ENCODE assay signal across 14 cellular contexts in the genomic region with DNA sequence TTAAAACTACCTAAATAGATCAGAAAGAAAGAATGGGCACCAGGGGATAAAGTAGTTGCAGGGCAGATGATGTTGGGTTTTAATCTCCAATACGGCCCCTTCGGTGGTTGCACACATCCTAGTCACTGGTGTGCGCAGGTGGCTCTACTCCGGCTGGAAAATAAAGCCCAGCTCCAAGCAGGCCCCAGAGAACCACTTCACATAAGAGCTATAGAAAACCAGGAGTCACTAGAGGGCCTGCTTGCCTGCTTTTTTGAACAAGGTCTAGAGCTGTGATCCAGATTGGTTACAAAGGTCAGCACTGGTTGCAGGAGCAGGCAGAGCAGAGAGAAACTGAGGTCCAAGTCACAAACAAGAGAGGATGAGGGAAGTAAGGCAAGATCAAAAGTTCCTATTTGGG. TPM values are rescaled to one million over a fixed set of nuclear protein-coding genes. Genes with fewer than 3 reads are reported as not detected.
DNase-seq lines count a peak whose midpoint lies in the region; ATAC-seq, FAIRE-seq and TF ChIP-seq lines count a peak whose summit lies in the region.
"Had no signal": no experiment of that assay in that cellular context is flagged by ENCODE, and none has a peak within 500 bp of the region (broad histone marks: within the 10 kb centered on the region; RNA-seq: fewer than 3 reads in every experiment).

No MANE protein-coding gene starts in this region.

- H3K9me3 ChIP-seq in stomach, result no peaks in the 10 kb centered on the region
- no peaks in the 10 kb centered on the region for H3K9me3 ChIP-seq in HAP-1
- H3K9me3 ChIP-seq: spleen had no signal

- peak; percentile 60 for FAIRE-seq in GM19239 (lab: Jason Lieb, UNC)
- FAIRE-seq: colon, GM18507 had no signal

- intact Hi-C loops in stomach (cut with DNase I; ENCODE audit: low total_unique reads), result no loop called here

- H3K4me3 ChIP-seq in stomach (no peak overlapping the region), HAP-1 (no peak overlapping the region)
- H3K4me3 ChIP-seq: spleen had no signal

- POLR2A ChIA-PET in activated CD8-positive, alpha-beta T cell treated with anti-CD3 and anti-CD28 coated beads, Interleukin-2, amount 10 ng/mL, durations not matched to agents 7 days and 5 days (lab: Charles Lee), result no interaction called here

- H3K27ac ChIP-seq in stomach, result peak overlapping the region; percentile 58 to 74 (median 65)
- H3K27ac ChIP-seq: spleen had no signal

- no peaks in the 10 kb centered on the region for H3K36me3 Mint-ChIP-seq in activated CD8-positive, alpha-beta T cell treated with anti-CD3 and anti-CD28 coated beads, Interleukin-2, amount 10 ng/mL, durations not matched to agents 7 days and 5 days (ENCODE audit: low read depth)
- H3K36me3 Mint-ChIP-seq: activated naive CD8-positive, alpha-beta T cell treated with anti-CD3 and anti-CD28 coated beads, Interleukin-2, amount 10 ng/mL, durations not matched to agents 7 days and 5 days had no signal

- 59 to 78% (median 63%) methylated on average over 4 of the region's 4 CpGs for WGBS in stomach, 5 donors

- H3K4me1 ChIP-seq in stomach (peaks cover 6 to 17% (median 12%) of the 10 kb centered on the region in 4 donors), HAP-1 (no peaks in the 10 kb centered on the region)
- H3K4me1 ChIP-seq: spleen had no signal

- no peaks in the 10 kb centered on the region for H3K27me3 ChIP-seq in stomach
- peaks cover 4% of the 10 kb centered on the region; the same call in 1 of the 2 replicates for H3K27me3 ChIP-seq in HAP-1 (ENCODE audit: low read depth)
- H3K27me3 ChIP-seq: spleen had no signal

- ATAC-seq in HG03097 (IDR thresholded peaks at IDR 0.05; ENCODE audit: low FRiP score, unreplicated experiment), result no peak
- no peak for ATAC-seq in activated CD8-positive, alpha-beta T cell treated with anti-CD3 and anti-CD28 coated beads, Interleukin-2, amount 10 ng/mL, durations not matched to agents 7 days and 5 days

- in situ Hi-C loops in HAP-1 (cut with MboI; ENCODE audit: low sequenced_read_pairs), result no loop called here

- no peaks in the 10 kb centered on the region for H3K9me3 Mint-ChIP-seq in activated CD8-positive, alpha-beta T cell treated with anti-CD3 and anti-CD28 coated beads, Interleukin-2, amount 10 ng/mL, durations not matched to agents 7 days and 5 days (ENCODE audit: insufficient read depth)

- no peak overlapping the region for H3K27ac Mint-ChIP-seq in activated CD8-positive, alpha-beta T cell treated with anti-CD3 and anti-CD28 coated beads, Interleukin-2, amount 10 ng/mL, durations not matched to agents 7 days and 5 days
- H3K27ac Mint-ChIP-seq: activated naive CD8-positive, alpha-beta T cell treated with anti-CD3 and anti-CD28 coated beads, Interleukin-2, amount 10 ng/mL, durations not matched to agents 7 days and 5 days had no signal

- TF ChIP-seq EP300 in stomach (IDR thresholded peaks at IDR 0.05), result no peak

- no peaks in the 10 kb centered on the region for H3K27me3 Mint-ChIP-seq in activated CD8-positive, alpha-beta T cell treated with anti-CD3 and anti-CD28 coated beads, Interleukin-2, amount 10 ng/mL, durations not matched to agents 7 days and 5 days (ENCODE audit: low read depth)

- H3K36me3 ChIP-seq in stomach, result no peaks in the 10 kb centered on the region
- no peaks in the 10 kb centered on the region for H3K36me3 ChIP-seq in HAP-1 (replicated peaks)
- H3K36me3 ChIP-seq: spleen had no signal

- no peaks in the 10 kb centered on the region for H3K4me1 Mint-ChIP-seq in activated CD8-positive, alpha-beta T cell treated with anti-CD3 and anti-CD28 coated beads, Interleukin-2, amount 10 ng/mL, durations not matched to agents 7 days and 5 days (ENCODE audit: low read depth)
- H3K4me1 Mint-ChIP-seq: activated naive CD8-positive, alpha-beta T cell treated with anti-CD3 and anti-CD28 coated beads, Interleukin-2, amount 10 ng/mL, durations not matched to agents 7 days and 5 days had no signal

- no peak overlapping the region for H3K4me3 Mint-ChIP-seq in activated CD8-positive, alpha-beta T cell treated with anti-CD3 and anti-CD28 coated beads, Interleukin-2, amount 10 ng/mL, durations not matched to agents 7 days and 5 days
- H3K4me3 Mint-ChIP-seq: activated naive CD8-positive, alpha-beta T cell treated with anti-CD3 and anti-CD28 coated beads, Interleukin-2, amount 10 ng/mL, durations not matched to agents 7 days and 5 days had no signal

- no peak for TF ChIP-seq CTCF in stomach (IDR thresholded peaks at IDR 0.05)

- DNase-seq in GM19239 (ENCODE audit: insufficient read length, low spot score) (no peak), NCI-H2081 (lab: John Stamatoyannopoulos, UW) (peak; percentile 65 to 90), amniotic epithelial cell (ENCODE audit: low read depth) (peak; percentile 3), stomach (peak; percentile 26), HAP-1 (ENCODE audit: low spot score in 2 of 2) (no peak)
- DNase-seq in activated CD8-positive, alpha-beta T cell treated with anti-CD3 and anti-CD28 coated beads, Interleukin-2, amount 10 ng/mL, durations not matched to agents 7 days and 5 days, result no peak
- DNase-seq: activated naive CD8-positive, alpha-beta T cell treated with anti-CD3 and anti-CD28 coated beads, Interleukin-2, amount 10 ng/mL, durations not matched to agents 7 days and 5 days; NCI-H524 treated with DMSO at 0.1 percent for 48 hours; spleen had no signal

- TF ChIP-seq POLR2A in stomach (IDR thresholded peaks at IDR 0.05), result no peak

- CTCF ChIA-PET in activated CD8-positive, alpha-beta T cell treated with anti-CD3 and anti-CD28 coated beads, Interleukin-2, amount 10 ng/mL, durations not matched to agents 7 days and 5 days (lab: Charles Lee), result no interaction called here

RNA-seq across cellular contexts. Expression of gene MS4A8, which starts 41.5 kb away (rescaled TPM):
- total RNA-seq in stomach, result 1 to 10 TPM in 4 of 5 donors, not detected in 1; 2.6 to 8.9 (median 7.5) TPM
- 1 to 10 TPM; 2.3 to 5.7 (median 3.7) TPM for polyA plus RNA-seq in stomach
- total RNA-seq in activated CD8-positive, alpha-beta T cell treated with anti-CD3 and anti-CD28 coated beads, Interleukin-2, amount 10 ng/mL, durations not matched to agents 7 days and 5 days, result not detected
- total RNA-seq: activated CD8-positive, alpha-beta memory T cell treated with anti-CD3 and anti-CD28 coated beads for 36 hours; activated naive CD8-positive, alpha-beta T cell treated with anti-CD3 and anti-CD28 coated beads, Interleukin-2, amount 10 ng/mL, durations not matched to agents 7 days and 5 days; spleen had no signal
- polyA plus RNA-seq: neural cell had no signal

Comparison
In these comparisons a context has a peak if more than half of its experiments do, and no peak if none do; other contexts are left out.
1. DNase-seq: peak in NCI-H2081 (2 of 2), amniotic epithelial cell (single experiment) and stomach (single experiment); none in GM19239 (single experiment), HAP-1 (0 of 2) and activated CD8-positive, alpha-beta T cell treated with anti-CD3 and anti-CD28 coated beads, Interleukin-2, amount 10 ng/mL, durations not matched to agents 7 days and 5 days (single experiment).